In genomic region chr4:151013944-151014343, GRCh38 we compare ENCODE assay signal across 8 cellular contexts. TPM values are rescaled to one million over a fixed set of nuclear protein-coding genes. Genes with fewer than 3 reads are reported as not detected.
DNase-seq lines count a peak whose midpoint lies in the region; ATAC-seq, FAIRE-seq and TF ChIP-seq lines count a peak whose summit lies in the region.

No MANE protein-coding gene starts in this region.

- H3K4me3 Mint-ChIP-seq in CD8-positive, alpha-beta memory T cell = peak overlapping the region; percentile 98 to 100 (median 100)

- POLR2A ChIA-PET in CD8-positive, alpha-beta memory T cell (lab: Charles Lee) = interaction anchor here (0.6 to 4.3 kb wide), 2 partner anchors 86 to 88 kb away, joined by 3 to 30 read pairs; partner anchors contain the start of gene RPS3A
- POLR2A ChIA-PET in OCI-LY7 (lab: Charles Lee) = interaction anchor here (0.6 to 1.2 kb wide), 6 partner anchors 12 to 151 kb away, joined by 3 to 4 read pairs (median 3); no protein-coding TSS in a partner anchor

- FAIRE-seq in pancreas (lab: Jason Lieb, UNC) = no peak
- FAIRE-seq in frontal cortex (lab: Jason Lieb, UNC) = no peak

- WGBS in pancreas, 2 donors = 3 to 5% methylated on average over 4 of the region's 4 CpGs

- no peaks in the 10 kb centered on the region for H3K27me3 ChIP-seq in CD8-positive, alpha-beta memory T cell (ENCODE audit: insufficient read depth, low read length, poor library complexity, severe bottlenecking)
- no peaks in the 10 kb centered on the region for H3K27me3 ChIP-seq in pancreas

- H3K4me2 ChIP-seq in OCI-LY7 (ENCODE audit: low read length) = peak overlapping the region; percentile 96

- no peaks in the 10 kb centered on the region for H3K9me2 ChIP-seq in OCI-LY7 (ENCODE audit: insufficient read depth, low read length)

- H3K27me3 Mint-ChIP-seq in CD8-positive, alpha-beta memory T cell = no peaks in the 10 kb centered on the region

- peaks cover 13% of the 10 kb centered on the region; the same call in 1 of the 2 replicates for H4K20me1 ChIP-seq in OCI-LY7 (ENCODE audit: insufficient read depth, low read length)

- peaks cover 56% of the 10 kb centered on the region for H3K79me2 ChIP-seq in OCI-LY7 (ENCODE audit: insufficient read depth, low read depth, low read length)

- H2AFZ ChIP-seq in OCI-LY7 (ENCODE audit: low read length) = peak overlapping the region; percentile 97; the same call in 1 of the 2 replicates

- H3K9me3 Mint-ChIP-seq in CD8-positive, alpha-beta memory T cell = no peaks in the 10 kb centered on the region

- no peak for TF ChIP-seq CTCF in OCI-LY7 (conservative IDR thresholded peaks at IDR 0.05; ENCODE audit: low read length)
- no peak for TF ChIP-seq CTCF in pancreas (IDR thresholded peaks at IDR 0.05)

- CTCF ChIA-PET in CD8-positive, alpha-beta memory T cell (lab: Charles Lee) = interaction anchor here (1.2 to 1.6 kb wide), 2 partner anchors 11 to 86 kb away, joined by 3 to 5 read pairs; no protein-coding TSS in a partner anchor
- CTCF ChIA-PET in OCI-LY7 (lab: Charles Lee; ENCODE audit: unreplicated experiment) = no interaction called here

- no TSS peak for BruUV-seq in OCI-LY7 (replicated peaks; lab: Mats Ljungman, UMichigan)

- H3K4me1 ChIP-seq in CD8-positive, alpha-beta memory T cell (ENCODE audit: insufficient read depth, low read length) = peaks cover 16% of the 10 kb centered on the region
- H3K4me1 ChIP-seq in OCI-LY7 (ENCODE audit: insufficient read depth, low read length, poor library complexity, severe bottlenecking) = peaks cover 18% of the 10 kb centered on the region
- peaks cover 0 to 6% (median 4%) of the 10 kb centered on the region in 3 donors for H3K4me1 ChIP-seq in pancreas

- intact Hi-C loops in OCI-LY7 (cut with micrococcal nuclease; ENCODE audit: unreplicated experiment) (loop anchor here (2.0 to 10.0 kb wide), 2 partner anchors 85 to 551 kb away; partner anchors contain the start of gene RPS3A), pancreas (cut with DNase I) (no loop called here)

- no peaks in the 10 kb centered on the region for H3K9me3 ChIP-seq in CD8-positive, alpha-beta memory T cell (ENCODE audit: low read length)
- H3K9me3 ChIP-seq in OCI-LY7 (ENCODE audit: low read length) = 0 out of 2 replicates have a peak, but pooled peaks cover 4% of the 10 kb centered on the region
- H3K9me3 ChIP-seq in pancreas = no peaks in the 10 kb centered on the region

- peaks cover 0 to 26% (median 2%) of the 10 kb centered on the region in 3 donors for H3K36me3 Mint-ChIP-seq in CD8-positive, alpha-beta memory T cell

- peak overlapping the region; percentile 62 for H3K4me3 ChIP-seq in CD8-positive, alpha-beta memory T cell (ENCODE audit: low read length)
- H3K4me3 ChIP-seq in OCI-LY7 (ENCODE audit: low read depth, low read length, poor library complexity, severe bottlenecking) (peak overlapping the region; percentile 95), pancreas (peak overlapping the region in 3 of 4 donors; percentile 77 to 94 (median 85))

- no peak for DNase-seq in CD8-positive, alpha-beta memory T cell
- DNase-seq in OCI-LY7 (ENCODE audit: low spot score) (no peak), epithelial cell of prostate (ENCODE audit: low read depth, low spot score) (no peak), pancreas (no peak), frontal cortex (ENCODE audit: low spot score in 2 of 2) (no peak), GOT3 (lab: John Stamatoyannopoulos, UW) (no peak)
- no peak for DNase-seq in activated CD4-positive, CD25-positive, alpha-beta regulatory T cell treated with anti-CD3 and anti-CD28 coated beads, Interleukin-2, amount 50 U/mL, for 72 hours

- H3K27ac ChIP-seq in CD8-positive, alpha-beta memory T cell (ENCODE audit: low read depth, low read length) = peak overlapping the region; percentile 83
- peak overlapping the region; percentile 88 for H3K27ac ChIP-seq in OCI-LY7 (ENCODE audit: low read depth, low read length, poor library complexity, severe bottlenecking)
- H3K27ac ChIP-seq in epithelial cell of prostate = peak overlapping the region; percentile 97
- peak overlapping the region in 2 of 4 donors; percentile 98 for H3K27ac ChIP-seq in pancreas

- ATAC-seq in pancreas (no peak), GM19035 (IDR thresholded peaks at IDR 0.05; ENCODE audit: unreplicated experiment) (no peak)

- peak overlapping the region in 7 of 8 donors; percentile 92 to 100 (median 99) for H3K27ac Mint-ChIP-seq in CD8-positive, alpha-beta memory T cell

- peaks cover 35 to 46% (median 42%) of the 10 kb centered on the region in 3 donors for H3K4me1 Mint-ChIP-seq in CD8-positive, alpha-beta memory T cell

- H3K36me3 ChIP-seq in CD8-positive, alpha-beta memory T cell (ENCODE audit: insufficient read depth, low read length) = peaks cover 3% of the 10 kb centered on the region
- H3K36me3 ChIP-seq in OCI-LY7 (ENCODE audit: insufficient read depth, low read length) (peaks cover 29% of the 10 kb centered on the region), pancreas (no peaks in the 10 kb centered on the region)

RNA-seq across cellular contexts. Expression of gene LRBA, which starts 1.1 kb away (rescaled TPM):
- 10 to 100 TPM; 56.4 to 61.9 TPM for total RNA-seq in CD8-positive, alpha-beta memory T cell
- 25.9 TPM for polyA plus RNA-seq in CD8-positive, alpha-beta memory T cell
- 48.9 and 60.4 TPM in 2 replicates for total RNA-seq in OCI-LY7 (2014; rRNA removed; shearing (Covaris generic))
- total RNA-seq in OCI-LY7 (2022) = 63.2 and 66.7 TPM in 2 replicates
- total RNA-seq in pancreas = 10 to 100 TPM; 20.3 to 35.3 (median 26.7) TPM
- polyA plus RNA-seq in pancreas = 10 to 100 TPM in 1 of 2 donors, 1 to 10 TPM in 1; 6.6 to 17.8 TPM
- 23.2 TPM for total RNA-seq in frontal cortex
